8 cellular contexts compared by ENCODE assay signal in genomic region chr19:18282788-18283141, GRCh38. TPM values are rescaled to one million over a fixed set of nuclear protein-coding genes. Genes with fewer than 3 reads are reported as not detected.
DNase-seq lines count a peak whose midpoint lies in the region; ATAC-seq and TF ChIP-seq lines count a peak whose summit lies in the region.

No MANE protein-coding gene starts in this region.

- in situ Hi-C loops in Panc1 (cut with HindIII; ENCODE audit: low pct_unique_long_range_greater_than_20kb, low sequenced_read_pairs), result no loop called here

- BruUV-seq in Calu3 (replicated peaks; lab: Mats Ljungman, UMichigan) (no TSS peak), Panc1 (replicated peaks; lab: Mats Ljungman, UMichigan) (no TSS peak)

- H3K4me1 Mint-ChIP-seq in Calu3 (ENCODE audit: low read depth, unreplicated experiment) (peaks cover 17% of the 10 kb centered on the region), osteocyte (ENCODE audit: unreplicated experiment) (peaks cover 39% of the 10 kb centered on the region)

- no peaks in the 10 kb centered on the region; the same call in 1 of the 2 replicates for H3K36me3 ChIP-seq in Panc1 (ENCODE audit: control insufficient read depth, insufficient read depth, low read length)

- H3K4me3 Mint-ChIP-seq in Calu3 (ENCODE audit: low read depth, unreplicated experiment) (peak overlapping the region; percentile 74), osteocyte (ENCODE audit: unreplicated experiment) (peak overlapping the region; percentile 73)

- H3K27me3 ChIP-seq in Panc1 (ENCODE audit: control insufficient read depth, insufficient read depth, low read length) (no peaks in the 10 kb centered on the region), dorsolateral prefrontal cortex (no peaks in the 10 kb centered on the region)

- DNase-seq in Calu3 (no peak), Panc1 (ENCODE audit: low read depth, low spot score) (no peak), dorsolateral prefrontal cortex (no peak), osteocyte (ENCODE audit: extremely low spot score, unreplicated experiment) (no peak), Ammon's horn (ENCODE audit: low spot score) (no peak), NCI-H2029 treated with DMSO at 0.1 percent for 48 hours (lab: John Stamatoyannopoulos, UW) (no peak)

- intact Hi-C loops in Calu3 (cut with micrococcal nuclease; ENCODE audit: unreplicated experiment) (no loop called here), Panc1 (cut with micrococcal nuclease; ENCODE audit: unreplicated experiment) (no loop called here), dorsolateral prefrontal cortex (cut with DNase I) (no loop called here)

- H3K4me3 ChIP-seq in Panc1 (ENCODE audit: low read depth in 2 of 2, low read length in 2 of 2), result peak overlapping the region; percentile 41 to 63; a peak in 3 of 4 replicates
- H3K4me3 ChIP-seq in dorsolateral prefrontal cortex, result peak overlapping the region in 55 of 59 donors; percentile 44 to 99 (median 74)

- H3K36me3 Mint-ChIP-seq in Calu3 (ENCODE audit: insufficient read depth, unreplicated experiment), result peaks cover 52% of the 10 kb centered on the region
- H3K36me3 Mint-ChIP-seq in osteocyte (ENCODE audit: unreplicated experiment), result peaks cover 17% of the 10 kb centered on the region

- TF ChIP-seq CTCF in Calu3 (IDR thresholded peaks at IDR 0.05; ENCODE audit: unreplicated experiment) (no peak), Panc1 (IDR thresholded peaks at IDR 0.05) (no peak), dorsolateral prefrontal cortex (IDR thresholded peaks at IDR 0.05 in 54 of 56, conservative IDR thresholded peaks at IDR 0.05 in 2 of 56; ENCODE audit: low read depth in 1 of 56, partially characterized antibody in 56 of 56) (no peak), osteocyte (IDR thresholded peaks at IDR 0.05) (no peak)

- H3K27me3 Mint-ChIP-seq in Calu3 (ENCODE audit: unreplicated experiment) (no peaks in the 10 kb centered on the region), osteocyte (ENCODE audit: unreplicated experiment) (no peaks in the 10 kb centered on the region)

- peak overlapping the region; percentile 93 for H3K27ac ChIP-seq in Panc1 (ENCODE audit: low read length)
- peak overlapping the region; percentile 95 to 100 (median 100) for H3K27ac ChIP-seq in dorsolateral prefrontal cortex

- ATAC-seq in Panc1 (no peak), HG03097 (IDR thresholded peaks at IDR 0.05; ENCODE audit: low FRiP score, unreplicated experiment) (no peak), GM18858 (IDR thresholded peaks at IDR 0.05; ENCODE audit: unreplicated experiment) (no peak)

- no peaks in the 10 kb centered on the region for H3K9me3 ChIP-seq in Panc1 (ENCODE audit: control insufficient read depth, insufficient read depth, low read depth, low read length)

- peaks cover 18% of the 10 kb centered on the region for H3K4me1 ChIP-seq in Panc1 (ENCODE audit: control insufficient read depth, insufficient read depth, low read length)

- POLR2A ChIA-PET in Panc1 (lab: Charles Lee), result interaction anchor here (3.5 kb wide), 1 partner anchor 10 kb away, joined by 22 read pairs; no protein-coding TSS in a partner anchor

- H3K9me3 Mint-ChIP-seq in Calu3 (ENCODE audit: low read depth, unreplicated experiment) (no peaks in the 10 kb centered on the region), osteocyte (ENCODE audit: unreplicated experiment) (no peaks in the 10 kb centered on the region)

- H3K27ac Mint-ChIP-seq in Calu3 (ENCODE audit: unreplicated experiment) (peak overlapping the region; percentile 95), osteocyte (ENCODE audit: unreplicated experiment) (peak overlapping the region; percentile 98)

- CTCF ChIA-PET in Calu3 (lab: Charles Lee), result interaction anchor here (0.7 kb wide), 1 partner anchor 46 kb away, joined by 4 read pairs; no protein-coding TSS in a partner anchor
- CTCF ChIA-PET in Panc1 (lab: Charles Lee), result no interaction called here

RNA-seq across cellular contexts. Expression of gene JUND, which starts 1.3 kb away (rescaled TPM):
- total RNA-seq in Calu3 (2022) (44.9 and 60.9 TPM in 2 replicates), Panc1 (2021; ENCODE audit: unreplicated experiment) (130 TPM), dorsolateral prefrontal cortex (100 to 1,000 TPM; 163 to 440 (median 240) TPM), osteocyte (203 and 241 TPM in 2 replicates)
- 179 TPM for polyA plus RNA-seq in Panc1 (2012; ENCODE audit: insufficient read length)

RNA-seq across cellular contexts. Expression of gene IQCN, which starts 8.5 kb away (rescaled TPM):
- 1.5 and 1.6 TPM in 2 replicates for total RNA-seq in Calu3 (2022)
- total RNA-seq in Panc1 (2021; ENCODE audit: unreplicated experiment), result 2.5 TPM
- 2.2 TPM for polyA plus RNA-seq in Panc1 (2012; ENCODE audit: insufficient read length)
- 10 to 100 TPM in 1 of 120 experiments, 1 to 10 TPM in 119; 1.8 to 14.5 (median 4.1) TPM for total RNA-seq in dorsolateral prefrontal cortex
- 6.9 and 10.4 TPM in 2 replicates for total RNA-seq in osteocyte

RNA-seq across cellular contexts. Expression of gene LSM4, which starts 40.1 kb away (rescaled TPM):
- 111 and 115 TPM in 2 replicates for total RNA-seq in Calu3 (2022)
- total RNA-seq in Panc1 (2021; ENCODE audit: unreplicated experiment), result 209 TPM
- polyA plus RNA-seq in Panc1 (2012; ENCODE audit: insufficient read length), result 226 TPM
- total RNA-seq in dorsolateral prefrontal cortex, result 100 to 1,000 TPM in 6 of 120 experiments, 10 to 100 TPM in 114; 46.4 to 115 (median 74.8) TPM
- total RNA-seq in osteocyte, result 92.1 and 98.1 TPM in 2 replicates

RNA-seq across cellular contexts. Expression of gene PDE4C, which starts 56.5 kb away (rescaled TPM):
- total RNA-seq in Calu3 (2022), result 0.90 and 2.4 TPM in 2 replicates
- total RNA-seq in Panc1 (2021; ENCODE audit: unreplicated experiment), result 0.98 TPM
- 1.6 TPM for polyA plus RNA-seq in Panc1 (2012; ENCODE audit: insufficient read length)
- 10 to 100 TPM in 12 of 120 experiments, 1 to 10 TPM in 107, under 1 TPM in 1; 0.81 to 14.6 (median 4.8) TPM for total RNA-seq in dorsolateral prefrontal cortex
- total RNA-seq in osteocyte, result 0.21 TPM in 1 of 2 replicates, not detected in the other

RNA-seq across cellular contexts. Expression of gene PGPEP1, which starts 57.6 kb away (rescaled TPM):
- total RNA-seq in Calu3 (2022) (27.9 and 42.0 TPM in 2 replicates), Panc1 (2021; ENCODE audit: unreplicated experiment) (36.3 TPM), dorsolateral prefrontal cortex (10 to 100 TPM; 20.4 to 93.6 (median 37.7) TPM), osteocyte (36.1 and 38.5 TPM in 2 replicates)
- 24.0 TPM for polyA plus RNA-seq in Panc1 (2012; ENCODE audit: insufficient read length)
